1 cellular context compared by ENCODE assay signal in the genomic region with DNA sequence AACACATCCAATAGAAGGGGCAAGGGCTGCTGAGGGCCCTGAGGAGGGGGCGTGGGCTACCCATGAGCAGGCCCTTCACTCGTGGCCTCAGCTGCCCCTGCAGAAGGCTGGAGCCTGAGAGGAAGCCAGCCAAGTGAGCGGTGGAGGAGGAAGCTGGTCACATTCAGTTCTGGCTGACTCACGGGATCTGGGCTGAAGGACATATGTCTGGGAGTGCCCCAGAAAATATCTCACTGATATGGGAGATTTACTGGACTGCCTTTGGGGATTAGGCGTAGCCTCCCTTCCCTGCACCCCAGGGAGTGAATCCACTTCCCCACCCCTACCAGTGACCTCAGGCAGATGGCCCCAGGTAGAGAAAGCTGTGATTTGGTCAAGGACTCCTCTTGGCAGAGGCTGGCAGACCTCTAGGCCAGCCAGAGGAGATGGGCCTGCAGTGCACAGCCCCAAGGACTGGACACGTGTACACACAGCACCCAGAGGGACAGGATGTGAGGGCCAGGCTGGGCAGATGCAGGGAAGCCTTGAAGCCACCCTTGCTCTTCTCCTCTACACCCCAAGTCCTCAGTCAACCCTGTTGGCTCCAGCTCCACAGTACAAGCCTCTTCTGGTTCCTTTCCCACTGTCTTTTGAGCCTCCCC.
A peak's percentile ranks its signal among the peaks of the same experiment; 100 is the strongest.
TF ChIP-seq lines count a peak whose summit lies in the region.

No MANE protein-coding gene starts in this region.

TF ChIP-seq in K562, 482 proteins besides CTCF, POLR2A, EP300 and RAD21 (continued from another document):
- TF ChIP-seq, protein P1, sequence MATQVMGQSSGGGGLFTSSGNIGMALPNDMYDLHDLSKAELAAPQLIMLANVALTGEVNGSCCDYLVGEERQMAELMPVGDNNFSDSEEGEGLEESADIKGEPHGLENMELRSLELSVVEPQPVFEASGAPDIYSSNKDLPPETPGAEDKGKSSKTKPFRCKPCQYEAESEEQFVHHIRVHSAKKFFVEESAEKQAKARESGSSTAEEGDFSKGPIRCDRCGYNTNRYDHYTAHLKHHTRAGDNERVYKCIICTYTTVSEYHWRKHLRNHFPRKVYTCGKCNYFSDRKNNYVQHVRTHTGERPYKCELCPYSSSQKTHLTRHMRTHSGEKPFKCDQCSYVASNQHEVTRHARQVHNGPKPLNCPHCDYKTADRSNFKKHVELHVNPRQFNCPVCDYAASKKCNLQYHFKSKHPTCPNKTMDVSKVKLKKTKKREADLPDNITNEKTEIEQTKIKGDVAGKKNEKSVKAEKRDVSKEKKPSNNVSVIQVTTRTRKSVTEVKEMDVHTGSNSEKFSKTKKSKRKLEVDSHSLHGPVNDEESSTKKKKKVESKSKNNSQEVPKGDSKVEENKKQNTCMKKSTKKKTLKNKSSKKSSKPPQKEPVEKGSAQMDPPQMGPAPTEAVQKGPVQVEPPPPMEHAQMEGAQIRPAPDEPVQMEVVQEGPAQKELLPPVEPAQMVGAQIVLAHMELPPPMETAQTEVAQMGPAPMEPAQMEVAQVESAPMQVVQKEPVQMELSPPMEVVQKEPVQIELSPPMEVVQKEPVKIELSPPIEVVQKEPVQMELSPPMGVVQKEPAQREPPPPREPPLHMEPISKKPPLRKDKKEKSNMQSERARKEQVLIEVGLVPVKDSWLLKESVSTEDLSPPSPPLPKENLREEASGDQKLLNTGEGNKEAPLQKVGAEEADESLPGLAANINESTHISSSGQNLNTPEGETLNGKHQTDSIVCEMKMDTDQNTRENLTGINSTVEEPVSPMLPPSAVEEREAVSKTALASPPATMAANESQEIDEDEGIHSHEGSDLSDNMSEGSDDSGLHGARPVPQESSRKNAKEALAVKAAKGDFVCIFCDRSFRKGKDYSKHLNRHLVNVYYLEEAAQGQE (CRISPR knock-in tag; IDR thresholded peaks at IDR 0.05; ENCODE audit: low read depth) = no peak
- TF ChIP-seq, protein P2, sequence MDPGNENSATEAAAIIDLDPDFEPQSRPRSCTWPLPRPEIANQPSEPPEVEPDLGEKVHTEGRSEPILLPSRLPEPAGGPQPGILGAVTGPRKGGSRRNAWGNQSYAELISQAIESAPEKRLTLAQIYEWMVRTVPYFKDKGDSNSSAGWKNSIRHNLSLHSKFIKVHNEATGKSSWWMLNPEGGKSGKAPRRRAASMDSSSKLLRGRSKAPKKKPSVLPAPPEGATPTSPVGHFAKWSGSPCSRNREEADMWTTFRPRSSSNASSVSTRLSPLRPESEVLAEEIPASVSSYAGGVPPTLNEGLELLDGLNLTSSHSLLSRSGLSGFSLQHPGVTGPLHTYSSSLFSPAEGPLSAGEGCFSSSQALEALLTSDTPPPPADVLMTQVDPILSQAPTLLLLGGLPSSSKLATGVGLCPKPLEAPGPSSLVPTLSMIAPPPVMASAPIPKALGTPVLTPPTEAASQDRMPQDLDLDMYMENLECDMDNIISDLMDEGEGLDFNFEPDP (CRISPR knock-in tag; IDR thresholded peaks at IDR 0.05) = no peak
- TF ChIP-seq HCFC1 (IDR thresholded peaks at IDR 0.05; ENCODE audit: low read depth, low read length) = no peak
- TF ChIP-seq NONO (IDR thresholded peaks at IDR 0.05; ENCODE audit: low read depth in 2 of 2, low read length in 1 of 2) = no peak
- TF ChIP-seq ZNF184 (CRISPR knock-in tag; IDR thresholded peaks at IDR 0.05) = no peak
- no peak for TF ChIP-seq SPI1 (IDR thresholded peaks at IDR 0.05; ENCODE audit: borderline replicate concordance, low read depth, low read length)
- TF ChIP-seq, protein P3, sequence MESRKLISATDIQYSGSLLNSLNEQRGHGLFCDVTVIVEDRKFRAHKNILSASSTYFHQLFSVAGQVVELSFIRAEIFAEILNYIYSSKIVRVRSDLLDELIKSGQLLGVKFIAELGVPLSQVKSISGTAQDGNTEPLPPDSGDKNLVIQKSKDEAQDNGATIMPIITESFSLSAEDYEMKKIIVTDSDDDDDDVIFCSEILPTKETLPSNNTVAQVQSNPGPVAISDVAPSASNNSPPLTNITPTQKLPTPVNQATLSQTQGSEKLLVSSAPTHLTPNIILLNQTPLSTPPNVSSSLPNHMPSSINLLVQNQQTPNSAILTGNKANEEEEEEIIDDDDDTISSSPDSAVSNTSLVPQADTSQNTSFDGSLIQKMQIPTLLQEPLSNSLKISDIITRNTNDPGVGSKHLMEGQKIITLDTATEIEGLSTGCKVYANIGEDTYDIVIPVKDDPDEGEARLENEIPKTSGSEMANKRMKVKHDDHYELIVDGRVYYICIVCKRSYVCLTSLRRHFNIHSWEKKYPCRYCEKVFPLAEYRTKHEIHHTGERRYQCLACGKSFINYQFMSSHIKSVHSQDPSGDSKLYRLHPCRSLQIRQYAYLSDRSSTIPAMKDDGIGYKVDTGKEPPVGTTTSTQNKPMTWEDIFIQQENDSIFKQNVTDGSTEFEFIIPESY (CRISPR knock-in tag; IDR thresholded peaks at IDR 0.05) = no peak
- TF ChIP-seq FOXP1 (CRISPR knock-in tag; IDR thresholded peaks at IDR 0.05) = no peak
- 0 out of 2 replicates have a peak, but pooled peaks have one; percentile 22 for TF ChIP-seq MAFK (IDR thresholded peaks at IDR 0.05; ENCODE audit: low read length)
- peak; percentile 22; the same call in 1 of the 2 replicates for TF ChIP-seq JUND (IDR thresholded peaks at IDR 0.05; ENCODE audit: borderline replicate concordance, low read depth, low read length)
- peak; percentile 47; the same call in 1 of the 3 replicates for TF ChIP-seq JUND (tag; IDR thresholded peaks at IDR 0.05; ENCODE audit: borderline replicate concordance, low read depth, low read length)
- TF ChIP-seq, protein P4, sequence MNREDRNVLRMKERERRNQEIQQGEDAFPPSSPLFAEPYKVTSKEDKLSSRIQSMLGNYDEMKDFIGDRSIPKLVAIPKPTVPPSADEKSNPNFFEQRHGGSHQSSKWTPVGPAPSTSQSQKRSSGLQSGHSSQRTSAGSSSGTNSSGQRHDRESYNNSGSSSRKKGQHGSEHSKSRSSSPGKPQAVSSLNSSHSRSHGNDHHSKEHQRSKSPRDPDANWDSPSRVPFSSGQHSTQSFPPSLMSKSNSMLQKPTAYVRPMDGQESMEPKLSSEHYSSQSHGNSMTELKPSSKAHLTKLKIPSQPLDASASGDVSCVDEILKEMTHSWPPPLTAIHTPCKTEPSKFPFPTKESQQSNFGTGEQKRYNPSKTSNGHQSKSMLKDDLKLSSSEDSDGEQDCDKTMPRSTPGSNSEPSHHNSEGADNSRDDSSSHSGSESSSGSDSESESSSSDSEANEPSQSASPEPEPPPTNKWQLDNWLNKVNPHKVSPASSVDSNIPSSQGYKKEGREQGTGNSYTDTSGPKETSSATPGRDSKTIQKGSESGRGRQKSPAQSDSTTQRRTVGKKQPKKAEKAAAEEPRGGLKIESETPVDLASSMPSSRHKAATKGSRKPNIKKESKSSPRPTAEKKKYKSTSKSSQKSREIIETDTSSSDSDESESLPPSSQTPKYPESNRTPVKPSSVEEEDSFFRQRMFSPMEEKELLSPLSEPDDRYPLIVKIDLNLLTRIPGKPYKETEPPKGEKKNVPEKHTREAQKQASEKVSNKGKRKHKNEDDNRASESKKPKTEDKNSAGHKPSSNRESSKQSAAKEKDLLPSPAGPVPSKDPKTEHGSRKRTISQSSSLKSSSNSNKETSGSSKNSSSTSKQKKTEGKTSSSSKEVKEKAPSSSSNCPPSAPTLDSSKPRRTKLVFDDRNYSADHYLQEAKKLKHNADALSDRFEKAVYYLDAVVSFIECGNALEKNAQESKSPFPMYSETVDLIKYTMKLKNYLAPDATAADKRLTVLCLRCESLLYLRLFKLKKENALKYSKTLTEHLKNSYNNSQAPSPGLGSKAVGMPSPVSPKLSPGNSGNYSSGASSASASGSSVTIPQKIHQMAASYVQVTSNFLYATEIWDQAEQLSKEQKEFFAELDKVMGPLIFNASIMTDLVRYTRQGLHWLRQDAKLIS (CRISPR knock-in tag; IDR thresholded peaks at IDR 0.05) = no peak
- TF ChIP-seq, protein P5, sequence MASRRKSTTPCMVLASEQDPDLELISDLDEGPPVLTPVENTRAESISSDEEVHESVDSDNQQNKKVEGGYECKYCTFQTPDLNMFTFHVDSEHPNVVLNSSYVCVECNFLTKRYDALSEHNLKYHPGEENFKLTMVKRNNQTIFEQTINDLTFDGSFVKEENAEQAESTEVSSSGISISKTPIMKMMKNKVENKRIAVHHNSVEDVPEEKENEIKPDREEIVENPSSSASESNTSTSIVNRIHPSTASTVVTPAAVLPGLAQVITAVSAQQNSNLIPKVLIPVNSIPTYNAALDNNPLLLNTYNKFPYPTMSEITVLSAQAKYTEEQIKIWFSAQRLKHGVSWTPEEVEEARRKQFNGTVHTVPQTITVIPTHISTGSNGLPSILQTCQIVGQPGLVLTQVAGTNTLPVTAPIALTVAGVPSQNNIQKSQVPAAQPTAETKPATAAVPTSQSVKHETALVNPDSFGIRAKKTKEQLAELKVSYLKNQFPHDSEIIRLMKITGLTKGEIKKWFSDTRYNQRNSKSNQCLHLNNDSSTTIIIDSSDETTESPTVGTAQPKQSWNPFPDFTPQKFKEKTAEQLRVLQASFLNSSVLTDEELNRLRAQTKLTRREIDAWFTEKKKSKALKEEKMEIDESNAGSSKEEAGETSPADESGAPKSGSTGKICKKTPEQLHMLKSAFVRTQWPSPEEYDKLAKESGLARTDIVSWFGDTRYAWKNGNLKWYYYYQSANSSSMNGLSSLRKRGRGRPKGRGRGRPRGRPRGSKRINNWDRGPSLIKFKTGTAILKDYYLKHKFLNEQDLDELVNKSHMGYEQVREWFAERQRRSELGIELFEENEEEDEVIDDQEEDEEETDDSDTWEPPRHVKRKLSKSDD (conservative IDR thresholded peaks at IDR 0.05; ENCODE audit: low read length) = no peak
- no peak for TF ChIP-seq MCM7 (IDR thresholded peaks at IDR 0.05)
- TF ChIP-seq SIRT6 (IDR thresholded peaks at IDR 0.05; ENCODE audit: low read depth, low read length) = no peak
- TF ChIP-seq PHF8 (IDR thresholded peaks at IDR 0.05; ENCODE audit: borderline replicate concordance, low read length) = no peak
- TF ChIP-seq ZSCAN29 (IDR thresholded peaks at IDR 0.05) = no peak
- no peak for TF ChIP-seq HNRNPH1 (optimal IDR thresholded peaks at IDR 0.05; ENCODE audit: low read depth, low read length)
- TF ChIP-seq, protein P6, sequence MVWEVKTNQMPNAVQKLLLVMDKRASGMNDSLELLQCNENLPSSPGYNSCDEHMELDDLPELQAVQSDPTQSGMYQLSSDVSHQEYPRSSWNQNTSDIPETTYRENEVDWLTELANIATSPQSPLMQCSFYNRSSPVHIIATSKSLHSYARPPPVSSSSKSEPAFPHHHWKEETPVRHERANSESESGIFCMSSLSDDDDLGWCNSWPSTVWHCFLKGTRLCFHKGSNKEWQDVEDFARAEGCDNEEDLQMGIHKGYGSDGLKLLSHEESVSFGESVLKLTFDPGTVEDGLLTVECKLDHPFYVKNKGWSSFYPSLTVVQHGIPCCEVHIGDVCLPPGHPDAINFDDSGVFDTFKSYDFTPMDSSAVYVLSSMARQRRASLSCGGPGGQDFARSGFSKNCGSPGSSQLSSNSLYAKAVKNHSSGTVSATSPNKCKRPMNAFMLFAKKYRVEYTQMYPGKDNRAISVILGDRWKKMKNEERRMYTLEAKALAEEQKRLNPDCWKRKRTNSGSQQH (CRISPR knock-in tag; IDR thresholded peaks at IDR 0.05) = no peak
- no peak for TF ChIP-seq ZNF583 (CRISPR knock-in tag; IDR thresholded peaks at IDR 0.05)
- TF ChIP-seq KAT8 (IDR thresholded peaks at IDR 0.05; ENCODE audit: low read depth) = no peak
- no peak for TF ChIP-seq SETDB1 (IDR thresholded peaks at IDR 0.05; ENCODE audit: low read length)
- TF ChIP-seq HNRNPUL1 (IDR thresholded peaks at IDR 0.05; ENCODE audit: low read length) = no peak
- TF ChIP-seq SAFB2 (IDR thresholded peaks at IDR 0.05; ENCODE audit: borderline replicate concordance, low read depth, low read length, severe bottlenecking) = no peak
TF ChIP-seq in K562: peak in this region for 21.
